In genomic region chrX:29627833-29628232, GRCh38 we compare ENCODE assay signal across 3 cellular contexts.
TF ChIP-seq lines count a peak whose summit lies in the region.

No MANE protein-coding gene starts in this region.

TF ChIP-seq in SK-N-SH, 30 proteins besides CTCF, POLR2A, EP300 and RAD21:
- no peak for TF ChIP-seq GATA2 (CRISPR knock-in tag; IDR thresholded peaks at IDR 0.05)
- TF ChIP-seq MAX (IDR thresholded peaks at IDR 0.05; ENCODE audit: low read depth) = no peak
- no peak for TF ChIP-seq NFIC (IDR thresholded peaks at IDR 0.05; ENCODE audit: borderline replicate concordance)
- no peak for TF ChIP-seq GABPA (IDR thresholded peaks at IDR 0.05; ENCODE audit: low read depth)
- TF ChIP-seq ELF1 (IDR thresholded peaks at IDR 0.05) = no peak
- TF ChIP-seq SMC3 (IDR thresholded peaks at IDR 0.05; ENCODE audit: low read depth, low read length) = no peak
- TF ChIP-seq EZH2phosphoT487 (IDR thresholded peaks at IDR 0.05; ENCODE audit: borderline replicate concordance, low read depth) = no peak
- no peak for TF ChIP-seq SIN3A (IDR thresholded peaks at IDR 0.05; ENCODE audit: borderline replicate concordance, low read depth, low read length)
- no peak for TF ChIP-seq IRF3 (IDR thresholded peaks at IDR 0.05; ENCODE audit: low read depth, low read length)
- TF ChIP-seq RCOR1 (IDR thresholded peaks at IDR 0.05; ENCODE audit: low read length) = no peak
- TF ChIP-seq MEF2A (IDR thresholded peaks at IDR 0.05; ENCODE audit: borderline replicate concordance, low read depth) = no peak
- no peak for TF ChIP-seq CHD2 (IDR thresholded peaks at IDR 0.05; ENCODE audit: low read length, partially characterized antibody)
- no peak for TF ChIP-seq TEAD4 (IDR thresholded peaks at IDR 0.05; ENCODE audit: borderline replicate concordance, insufficient read depth)
- TF ChIP-seq NRF1 (IDR thresholded peaks at IDR 0.05; ENCODE audit: low read depth, low read length) = no peak
- no peak for TF ChIP-seq ZBTB33 (IDR thresholded peaks at IDR 0.05; ENCODE audit: borderline replicate concordance, low read depth)
- no peak for TF ChIP-seq FOSL2 (IDR thresholded peaks at IDR 0.05; ENCODE audit: borderline replicate concordance, low read depth)
- TF ChIP-seq TCF12 (IDR thresholded peaks at IDR 0.05) = no peak
- no peak for TF ChIP-seq PBX3 (IDR thresholded peaks at IDR 0.05)
- TF ChIP-seq JUND (IDR thresholded peaks at IDR 0.05) = no peak

TF ChIP-seq in SK-N-SH treated with all-trans-retinoic acid at 6 μM for 48 hours, 23 proteins besides CTCF, POLR2A, EP300 and RAD21 (continues in another document):
- TF ChIP-seq TOX (CRISPR knock-in tag; IDR thresholded peaks at IDR 0.05; ENCODE audit: borderline replicate concordance) (no peak), TCF4 (CRISPR knock-in tag; IDR thresholded peaks at IDR 0.05; ENCODE audit: borderline replicate concordance) (no peak), ZNF70 (CRISPR knock-in tag; IDR thresholded peaks at IDR 0.05) (no peak), POU6F1 (CRISPR knock-in tag; IDR thresholded peaks at IDR 0.05; ENCODE audit: borderline replicate concordance, low read depth) (no peak), CSRNP3 (CRISPR knock-in tag; IDR thresholded peaks at IDR 0.05) (no peak), RARB (CRISPR knock-in tag; IDR thresholded peaks at IDR 0.05) (no peak), ZC3H10 (CRISPR knock-in tag; IDR thresholded peaks at IDR 0.05) (no peak), CREB5 (CRISPR knock-in tag; IDR thresholded peaks at IDR 0.05; ENCODE audit: low read depth) (no peak), OSR1 (CRISPR knock-in tag; IDR thresholded peaks at IDR 0.05) (no peak), BACH2 (CRISPR knock-in tag; IDR thresholded peaks at IDR 0.05; ENCODE audit: borderline replicate concordance) (no peak), PPARA (CRISPR knock-in tag; IDR thresholded peaks at IDR 0.05; ENCODE audit: borderline replicate concordance) (no peak), ZNF565 (CRISPR knock-in tag; conservative IDR thresholded peaks at IDR 0.05; ENCODE audit: low read depth) (no peak), PATZ1 (CRISPR knock-in tag; IDR thresholded peaks at IDR 0.05; ENCODE audit: borderline replicate concordance) (no peak), SNAI2 (CRISPR knock-in tag; IDR thresholded peaks at IDR 0.05) (no peak)

TF ChIP-seq in GM12878, 131 proteins besides CTCF, POLR2A, EP300 and RAD21:
- TF ChIP-seq RUNX3 (IDR thresholded peaks at IDR 0.05; ENCODE audit: low read length) (peak; percentile 33; the same call in 1 of the 2 replicates), SREBF1 (IDR thresholded peaks at IDR 0.05; ENCODE audit: low read length) (no peak), BCLAF1 (IDR thresholded peaks at IDR 0.05) (no peak), FOXK2 (IDR thresholded peaks at IDR 0.05) (no peak)
